ENCODE assay signal across 11 cellular contexts in genomic region chr20:32764000-32764960, GRCh38. TPM values are rescaled to one million over a fixed set of nuclear protein-coding genes. Genes with fewer than 3 reads are reported as not detected.
A peak's percentile ranks its signal among the peaks of the same experiment; 100 is the strongest.
DNase-seq lines count a peak whose midpoint lies in the region; ATAC-seq and TF ChIP-seq lines count a peak whose summit lies in the region.
"Had no signal": no experiment of that assay in that cellular context is flagged by ENCODE, and none has a peak within 500 bp of the region (broad histone marks: within the 10 kb centered on the region; RNA-seq: fewer than 3 reads in every experiment).

No MANE protein-coding gene starts in this region.

- H3K4me3 ChIP-seq in brain microvascular endothelial cell (ENCODE audit: low read depth, low read length) (peak overlapping the region; percentile 70), uterus (no peak overlapping the region), tibial nerve (no peak overlapping the region)

- H3K27me3 Mint-ChIP-seq in HFFc6 (ENCODE audit: insufficient read depth) = peaks cover 2% of the 10 kb centered on the region; the same call in 1 of the 2 replicates
- H3K27me3 Mint-ChIP-seq in natural killer cell treated with Interleukin-12 subunit alpha and Interleukin-12 subunit beta and Interleukin-15 and Interleukin-18, amount 100 ng/mL, for 72 hours = no peaks in the 10 kb centered on the region

- TF ChIP-seq EP300 in tibial nerve (IDR thresholded peaks at IDR 0.05) = no peak

- intact Hi-C loops in uterus (cut with DNase I; ENCODE audit: low total_unique reads) = no loop called here

- in situ Hi-C loops in Caki2 (cut with HindIII; ENCODE audit: low pct_unique_long_range_greater_than_20kb, low sequenced_read_pairs) = no loop called here
- in situ Hi-C loops in brain microvascular endothelial cell (cut with HindIII; ENCODE audit: low pct_ligation_motif_present, low sequenced_read_pairs) = no loop called here

- DNase-seq in Caki2 (ENCODE audit: low read depth) = peak; percentile 88
- no peak for DNase-seq in HFFc6
- DNase-seq in brain microvascular endothelial cell = no peak
- no peak for DNase-seq in natural killer cell treated with Interleukin-12 subunit alpha and Interleukin-12 subunit beta and Interleukin-15 and Interleukin-18, amount 100 ng/mL, for 72 hours (ENCODE audit: low spot score)
- no peak for DNase-seq in uterus
- no peak for DNase-seq in tibial nerve (ENCODE audit: low spot score in 2 of 2)
- DNase-seq: activated CD4-positive, CD25-positive, alpha-beta regulatory T cell treated with anti-CD3 and anti-CD28 coated beads, Interleukin-2, amount 50 U/mL, for 72 hours; foreskin keratinocyte; stimulated activated CD4-positive, alpha-beta T cell treated with anti-CD3 and anti-CD28 coated beads, Interleukin-4, amount 100 ng/mL, for 1 hour; transverse colon had no signal

- peaks cover 16% of the 10 kb centered on the region for H3K4me1 Mint-ChIP-seq in HFFc6 (ENCODE audit: low read depth)
- peaks cover 9 to 12% of the 10 kb centered on the region in 2 donors for H3K4me1 Mint-ChIP-seq in natural killer cell treated with Interleukin-12 subunit alpha and Interleukin-12 subunit beta and Interleukin-15 and Interleukin-18, amount 100 ng/mL, for 72 hours (ENCODE audit: low read depth in 2 of 2)

- H3K27ac ChIP-seq in brain microvascular endothelial cell (no peak overlapping the region), uterus (no peak overlapping the region), tibial nerve (peak overlapping the region in 2 of 4 donors; percentile 4 to 20)
- H3K27ac ChIP-seq: foreskin keratinocyte, transverse colon had no signal

- H3K4me1 ChIP-seq in uterus = peaks cover 0 to 4% of the 10 kb centered on the region in 2 donors
- peaks cover 0 to 30% (median 16%) of the 10 kb centered on the region in 4 donors for H3K4me1 ChIP-seq in tibial nerve

- H3K9me3 ChIP-seq in uterus = no peaks in the 10 kb centered on the region
- H3K9me3 ChIP-seq in tibial nerve = no peaks in the 10 kb centered on the region
- H3K9me3 ChIP-seq: transverse colon had no signal

- no peak for ATAC-seq in natural killer cell treated with Interleukin-12 subunit alpha and Interleukin-12 subunit beta and Interleukin-15 and Interleukin-18, amount 100 ng/mL, for 72 hours
- ATAC-seq in HG03280 (IDR thresholded peaks at IDR 0.05; ENCODE audit: unreplicated experiment) = no peak

- no peaks in the 10 kb centered on the region for H3K27me3 ChIP-seq in brain microvascular endothelial cell (replicated peaks)
- H3K27me3 ChIP-seq in uterus = no peaks in the 10 kb centered on the region
- H3K27me3 ChIP-seq in tibial nerve = no peaks in the 10 kb centered on the region
- H3K27me3 ChIP-seq: foreskin keratinocyte, transverse colon had no signal

- no peaks in the 10 kb centered on the region for H3K36me3 Mint-ChIP-seq in HFFc6 (ENCODE audit: low read depth)
- no peaks in the 10 kb centered on the region for H3K36me3 Mint-ChIP-seq in natural killer cell treated with Interleukin-12 subunit alpha and Interleukin-12 subunit beta and Interleukin-15 and Interleukin-18, amount 100 ng/mL, for 72 hours

- WGBS in tibial nerve, 2 donors = 48 to 51% methylated on average over 17 of the region's 17 CpGs

- H3K36me3 ChIP-seq in brain microvascular endothelial cell (replicated peaks) (no peaks in the 10 kb centered on the region), uterus (no peaks in the 10 kb centered on the region), tibial nerve (no peaks in the 10 kb centered on the region)
- H3K36me3 ChIP-seq: transverse colon had no signal

- no peak for TF ChIP-seq POLR2A in uterus (IDR thresholded peaks at IDR 0.05)
- TF ChIP-seq POLR2A in tibial nerve (IDR thresholded peaks at IDR 0.05) = no peak

- H3K9me3 Mint-ChIP-seq in HFFc6 = no peaks in the 10 kb centered on the region
- H3K9me3 Mint-ChIP-seq in natural killer cell treated with Interleukin-12 subunit alpha and Interleukin-12 subunit beta and Interleukin-15 and Interleukin-18, amount 100 ng/mL, for 72 hours = no peaks in the 10 kb centered on the region

- H3K27ac Mint-ChIP-seq in HFFc6 = no peak overlapping the region
- no peak overlapping the region for H3K27ac Mint-ChIP-seq in natural killer cell treated with Interleukin-12 subunit alpha and Interleukin-12 subunit beta and Interleukin-15 and Interleukin-18, amount 100 ng/mL, for 72 hours

- peak overlapping the region; percentile 94 for H3K4me3 Mint-ChIP-seq in HFFc6
- peak overlapping the region; percentile 84 for H3K4me3 Mint-ChIP-seq in natural killer cell treated with Interleukin-12 subunit alpha and Interleukin-12 subunit beta and Interleukin-15 and Interleukin-18, amount 100 ng/mL, for 72 hours

- TF ChIP-seq CTCF in HFFc6 (IDR thresholded peaks at IDR 0.05) (no peak), brain microvascular endothelial cell (IDR thresholded peaks at IDR 0.05; ENCODE audit: low read depth, low read length, missing control alignments) (no peak), uterus (IDR thresholded peaks at IDR 0.05) (no peak), tibial nerve (IDR thresholded peaks at IDR 0.05) (no peak)

RNA-seq across cellular contexts. Expression of gene DNMT3B, which starts 2.1 kb away (rescaled TPM):
- 52.7 and 54.1 TPM in 2 replicates for total RNA-seq in Caki2 (2014; rRNA removed; shearing (Covaris generic); ENCODE audit: low replicate concordance)
- 1 to 10 TPM in 5 of 6 experiments, under 1 TPM in 1; 0.74 to 1.5 (median 1.2) TPM for total RNA-seq in HFFc6 (2021; fragmentation: NEBNext Ultra II Directional; extraction: Animal tissue kit (Norgen Biotek cat#: 25700))
- total RNA-seq in natural killer cell treated with Interleukin-12 subunit alpha and Interleukin-12 subunit beta and Interleukin-15 and Interleukin-18, amount 100 ng/mL, for 72 hours = 1 to 10 TPM in 1 of 2 donors, under 1 TPM in 1; 0.81 to 2.2 TPM
- total RNA-seq in uterus (1 to 10 TPM in 2 of 4 donors, under 1 TPM in 2; 0.26 to 5.0 (median 1.2) TPM), tibial nerve (1 to 10 TPM; 1.0 to 1.5 (median 1.3) TPM)

RNA-seq across cellular contexts. Expression of gene COMMD7, which starts 21.0 kb away (rescaled TPM):
- total RNA-seq in Caki2 (2014; rRNA removed; shearing (Covaris generic); ENCODE audit: low replicate concordance) = 85.9 and 100.0 TPM in 2 replicates
- 10 to 100 TPM; 45.4 to 58.4 (median 51.5) TPM for total RNA-seq in HFFc6 (2021; fragmentation: NEBNext Ultra II Directional; extraction: Animal tissue kit (Norgen Biotek cat#: 25700))
- 10 to 100 TPM; 58.5 to 67.9 TPM for total RNA-seq in natural killer cell treated with Interleukin-12 subunit alpha and Interleukin-12 subunit beta and Interleukin-15 and Interleukin-18, amount 100 ng/mL, for 72 hours
- 10 to 100 TPM; 11.3 to 31.6 (median 25.4) TPM for total RNA-seq in uterus
- total RNA-seq in tibial nerve = 10 to 100 TPM; 14.1 to 33.2 (median 17.8) TPM

RNA-seq across cellular contexts. Expression of gene MAPRE1, which starts 55.5 kb away (rescaled TPM):
- 126 and 131 TPM in 2 replicates for total RNA-seq in Caki2 (2014; rRNA removed; shearing (Covaris generic); ENCODE audit: low replicate concordance)
- 100 to 1,000 TPM; 125 to 152 (median 144) TPM for total RNA-seq in HFFc6 (2021; fragmentation: NEBNext Ultra II Directional; extraction: Animal tissue kit (Norgen Biotek cat#: 25700))
- total RNA-seq in natural killer cell treated with Interleukin-12 subunit alpha and Interleukin-12 subunit beta and Interleukin-15 and Interleukin-18, amount 100 ng/mL, for 72 hours = 100 to 1,000 TPM; 122 to 142 TPM
- total RNA-seq in uterus (100 to 1,000 TPM in 2 of 4 donors, 10 to 100 TPM in 2; 44.8 to 112 (median 101) TPM), tibial nerve (10 to 100 TPM; 59.0 to 85.8 (median 79.9) TPM)
